In the genomic region with DNA sequence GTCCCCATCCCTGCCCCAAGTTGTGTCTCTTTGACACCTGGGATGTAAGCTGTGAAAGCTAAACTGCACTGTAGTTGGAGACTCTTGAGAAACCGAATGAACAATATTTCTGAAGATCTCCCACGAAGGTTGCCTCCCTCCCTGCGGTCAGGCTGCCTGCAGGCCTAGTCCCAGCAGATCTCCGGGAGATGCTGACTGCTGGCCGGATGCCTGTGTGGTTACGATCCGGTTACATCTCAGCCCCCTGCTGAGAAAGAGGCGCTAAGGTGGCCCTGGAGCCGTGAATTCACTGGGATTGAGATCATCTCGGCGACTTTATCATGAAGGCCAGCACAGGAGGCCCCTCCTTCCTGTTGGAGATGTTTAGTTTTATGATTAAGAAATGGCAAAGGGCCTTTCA, we compare ENCODE assay signal across 14 cellular contexts.
A peak's percentile ranks its signal among the peaks of the same experiment; 100 is the strongest.
DNase-seq lines count a peak whose midpoint lies in the region; ATAC-seq and TF ChIP-seq lines count a peak whose summit lies in the region.
"Had no signal": no experiment of that assay in that cellular context is flagged by ENCODE, and none has a peak within 500 bp of the region (broad histone marks: within the 10 kb centered on the region; RNA-seq: fewer than 3 reads in every experiment).

No MANE protein-coding gene starts in this region.

- no peak overlapping the region for H3K4me3 ChIP-seq in cardiac fibroblast (replicated peaks in 1 of 2; ENCODE audit: low read depth in 2 of 2, low read length in 2 of 2)

- peaks cover 51% of the 10 kb centered on the region for H3K4me1 Mint-ChIP-seq in osteocyte (ENCODE audit: unreplicated experiment)

- TF ChIP-seq CTCF in cardiac fibroblast (IDR thresholded peaks at IDR 0.05; ENCODE audit: low read depth, low read length), result no peak
- TF ChIP-seq CTCF in osteocyte (IDR thresholded peaks at IDR 0.05), result no peak

- DNase-seq in EH (ENCODE audit: low read depth), result peak; percentile 99
- DNase-seq in NCI-H2107 (lab: John Stamatoyannopoulos, UW), result peak; percentile 66
- peak; percentile 84 to 94 for DNase-seq in cardiac fibroblast (ENCODE audit: low read depth in 2 of 2)
- DNase-seq in osteocyte (ENCODE audit: extremely low spot score, unreplicated experiment), result peak; percentile 89
- no peak for DNase-seq in activated effector memory CD4-positive, alpha-beta T cell treated with Interleukin-2 at 50 U/mL for 16 hours
- DNase-seq in stimulated activated naive CD8-positive, alpha-beta T cell treated with anti-CD3 and anti-CD28 coated beads, Interleukin-15, Interleukin-2, amounts not matched to agents 100 U/mL and 50 U/mL, for 24 hours, result no peak
- DNase-seq in activated T-cell treated with anti-CD3 and anti-CD28 coated beads for 4 hours, result no peak
- DNase-seq in NCI-H1694 treated with DMSO at 0.1 percent for 48 hours (lab: John Stamatoyannopoulos, UW), result no peak
- DNase-seq: activated CD8-positive, alpha-beta memory T cell treated with anti-CD3 and anti-CD28 coated beads, Interleukin-2, amount 50 U/mL, for 4 hours; hippocampal formation; Karpas-422; NCI-H446; stimulated activated CD4-positive, alpha-beta T cell treated with anti-CD3 and anti-CD28 coated beads, Interleukin-4, amount 100 ng/mL, for 1 hour had no signal

- no peak overlapping the region for H3K4me3 Mint-ChIP-seq in osteocyte (ENCODE audit: unreplicated experiment)
- H3K4me3 Mint-ChIP-seq: mesothelial cell of epicardium had no signal

- H3K27ac Mint-ChIP-seq in osteocyte (ENCODE audit: unreplicated experiment), result peak overlapping the region; percentile 28
- H3K27ac Mint-ChIP-seq: mesothelial cell of epicardium had no signal

- H3K9me3 Mint-ChIP-seq in osteocyte (ENCODE audit: unreplicated experiment), result no peaks in the 10 kb centered on the region
- H3K9me3 Mint-ChIP-seq: mesothelial cell of epicardium had no signal

- H3K27me3 Mint-ChIP-seq in osteocyte (ENCODE audit: unreplicated experiment), result peaks cover 10% of the 10 kb centered on the region

- ATAC-seq in stimulated activated naive CD8-positive, alpha-beta T cell treated with anti-CD3 and anti-CD28 coated beads, Interleukin-15, Interleukin-2, amounts not matched to agents 100 U/mL and 50 U/mL, for 24 hours, result no peak

- no peaks in the 10 kb centered on the region for H3K36me3 Mint-ChIP-seq in osteocyte (ENCODE audit: unreplicated experiment)
- H3K36me3 Mint-ChIP-seq: mesothelial cell of epicardium had no signal

Comparison
In these comparisons a context has a peak if more than half of its experiments do, and no peak if none do; other contexts are left out.
1. DNase-seq: peak in EH (single experiment), NCI-H2107 (single experiment), cardiac fibroblast (2 of 2) and osteocyte (single experiment); none in activated effector memory CD4-positive, alpha-beta T cell treated with Interleukin-2 at 50 U/mL for 16 hours (single experiment), stimulated activated naive CD8-positive, alpha-beta T cell treated with anti-CD3 and anti-CD28 coated beads, Interleukin-15, Interleukin-2, amounts not matched to agents 100 U/mL and 50 U/mL, for 24 hours (single experiment), activated T-cell treated with anti-CD3 and anti-CD28 coated beads for 4 hours (single experiment) and NCI-H1694 treated with DMSO at 0.1 percent for 48 hours (single experiment).